ENCODE assay signal across 1 cellular context in the genomic region with DNA sequence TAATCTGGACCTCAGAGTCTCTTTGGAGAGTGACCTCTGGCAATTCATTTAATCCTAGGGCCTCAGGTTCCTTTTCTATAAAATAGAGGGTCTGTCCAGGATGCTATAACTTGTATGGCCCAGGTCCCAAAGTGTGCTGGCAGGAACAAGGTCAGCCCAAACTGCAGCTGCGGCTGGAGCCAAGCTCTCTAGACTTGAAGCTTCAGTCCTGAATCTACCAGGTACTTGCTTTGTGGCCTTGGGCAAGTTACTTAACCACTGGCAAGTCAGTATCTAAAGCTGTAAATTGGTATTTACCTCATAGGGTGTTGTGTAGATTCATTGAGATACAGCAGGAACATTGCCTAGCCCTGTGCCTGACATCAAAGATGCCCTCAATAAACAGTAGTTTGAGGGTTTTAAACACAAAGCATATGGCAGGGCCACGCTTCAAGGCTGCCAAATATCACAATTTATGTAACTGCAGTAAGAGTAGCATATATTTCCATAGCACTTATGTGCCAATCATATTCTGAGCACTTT.
TF ChIP-seq lines count a peak whose summit lies in the region.

No MANE protein-coding gene starts in this region.

TF ChIP-seq in GM23338, 12 proteins besides CTCF, POLR2A, EP300 and RAD21 (continued from another document):
- no peak for TF ChIP-seq NANOG (IDR thresholded peaks at IDR 0.05; ENCODE audit: borderline replicate concordance)
- TF ChIP-seq, protein P1, sequence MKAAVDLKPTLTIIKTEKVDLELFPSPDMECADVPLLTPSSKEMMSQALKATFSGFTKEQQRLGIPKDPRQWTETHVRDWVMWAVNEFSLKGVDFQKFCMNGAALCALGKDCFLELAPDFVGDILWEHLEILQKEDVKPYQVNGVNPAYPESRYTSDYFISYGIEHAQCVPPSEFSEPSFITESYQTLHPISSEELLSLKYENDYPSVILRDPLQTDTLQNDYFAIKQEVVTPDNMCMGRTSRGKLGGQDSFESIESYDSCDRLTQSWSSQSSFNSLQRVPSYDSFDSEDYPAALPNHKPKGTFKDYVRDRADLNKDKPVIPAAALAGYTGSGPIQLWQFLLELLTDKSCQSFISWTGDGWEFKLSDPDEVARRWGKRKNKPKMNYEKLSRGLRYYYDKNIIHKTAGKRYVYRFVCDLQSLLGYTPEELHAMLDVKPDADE (IDR thresholded peaks at IDR 0.05), result no peak
- TF ChIP-seq, protein P2, sequence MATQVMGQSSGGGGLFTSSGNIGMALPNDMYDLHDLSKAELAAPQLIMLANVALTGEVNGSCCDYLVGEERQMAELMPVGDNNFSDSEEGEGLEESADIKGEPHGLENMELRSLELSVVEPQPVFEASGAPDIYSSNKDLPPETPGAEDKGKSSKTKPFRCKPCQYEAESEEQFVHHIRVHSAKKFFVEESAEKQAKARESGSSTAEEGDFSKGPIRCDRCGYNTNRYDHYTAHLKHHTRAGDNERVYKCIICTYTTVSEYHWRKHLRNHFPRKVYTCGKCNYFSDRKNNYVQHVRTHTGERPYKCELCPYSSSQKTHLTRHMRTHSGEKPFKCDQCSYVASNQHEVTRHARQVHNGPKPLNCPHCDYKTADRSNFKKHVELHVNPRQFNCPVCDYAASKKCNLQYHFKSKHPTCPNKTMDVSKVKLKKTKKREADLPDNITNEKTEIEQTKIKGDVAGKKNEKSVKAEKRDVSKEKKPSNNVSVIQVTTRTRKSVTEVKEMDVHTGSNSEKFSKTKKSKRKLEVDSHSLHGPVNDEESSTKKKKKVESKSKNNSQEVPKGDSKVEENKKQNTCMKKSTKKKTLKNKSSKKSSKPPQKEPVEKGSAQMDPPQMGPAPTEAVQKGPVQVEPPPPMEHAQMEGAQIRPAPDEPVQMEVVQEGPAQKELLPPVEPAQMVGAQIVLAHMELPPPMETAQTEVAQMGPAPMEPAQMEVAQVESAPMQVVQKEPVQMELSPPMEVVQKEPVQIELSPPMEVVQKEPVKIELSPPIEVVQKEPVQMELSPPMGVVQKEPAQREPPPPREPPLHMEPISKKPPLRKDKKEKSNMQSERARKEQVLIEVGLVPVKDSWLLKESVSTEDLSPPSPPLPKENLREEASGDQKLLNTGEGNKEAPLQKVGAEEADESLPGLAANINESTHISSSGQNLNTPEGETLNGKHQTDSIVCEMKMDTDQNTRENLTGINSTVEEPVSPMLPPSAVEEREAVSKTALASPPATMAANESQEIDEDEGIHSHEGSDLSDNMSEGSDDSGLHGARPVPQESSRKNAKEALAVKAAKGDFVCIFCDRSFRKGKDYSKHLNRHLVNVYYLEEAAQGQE (IDR thresholded peaks at IDR 0.05; ENCODE audit: unreplicated experiment), result no peak
- TF ChIP-seq STAT1 (IDR thresholded peaks at IDR 0.05; ENCODE audit: unreplicated experiment), result no peak
